In genomic region chr9:982660-983240, GRCh38 we compare ENCODE assay signal across 26 cellular contexts. TPM values are rescaled to one million over a fixed set of nuclear protein-coding genes. Genes with fewer than 3 reads are reported as not detected.
DNase-seq lines count a peak whose midpoint lies in the region; ATAC-seq and TF ChIP-seq lines count a peak whose summit lies in the region.
"Had no signal": no experiment of that assay in that cellular context is flagged by ENCODE, and none has a peak within 500 bp of the region (broad histone marks: within the 10 kb centered on the region; RNA-seq: fewer than 3 reads in every experiment).

No MANE protein-coding gene starts in this region.

- H3K4me3 ChIP-seq in IMR-90 (ENCODE audit: insufficient read depth, low read depth, low read length): no peak overlapping the region
- H3K4me3 ChIP-seq: lower lobe of right lung, mucosa of descending colon, pancreas had no signal

- H3K4ac ChIP-seq in IMR-90 (ENCODE audit: low read depth, low read length): no peak overlapping the region

- H3K4me1 Mint-ChIP-seq in activated T-helper 17 cell treated with anti-CD3 and anti-CD28 coated beads, Interleukin-2, amount 50 U/mL, for 72 hours: no peaks in the 10 kb centered on the region
- H3K4me1 Mint-ChIP-seq in immature natural killer cell: no peaks in the 10 kb centered on the region
- H3K4me1 Mint-ChIP-seq: activated CD4-positive, alpha-beta T cell treated with anti-CD3 and anti-CD28 coated beads, Interleukin-2, amount 10 ng/mL, durations not matched to agents 24 days and 14 days had no signal

- H3K27ac ChIP-seq in IMR-90 (ENCODE audit: insufficient read depth, low read length): no peak overlapping the region
- H3K27ac ChIP-seq: C4-2B, lower lobe of right lung, pancreas had no signal

- H3K27me3 ChIP-seq in IMR-90 (ENCODE audit: control insufficient read depth, insufficient read depth, low read length): peaks cover 44% of the 10 kb centered on the region

- intact Hi-C loops in IMR-90 (cut with micrococcal nuclease): no loop called here

- 0% methylated on average over 1 of the region's 10 CpGs; no CpG with 5 or more reads in 1 of the 2 experiments for WGBS in IMR-90 (ENCODE audit: extremely low coverage in 2 of 2, insufficient read length in 1 of 2), 2 experiments

- H2BK20ac ChIP-seq in IMR-90 (ENCODE audit: low read depth, low read length): no peak overlapping the region

- H2AFZ ChIP-seq in IMR-90 (replicated peaks; ENCODE audit: low read length, poor library complexity): no peak overlapping the region

- dilution Hi-C loops in IMR-90 (cut with HindIII; ENCODE audit: low sequenced_read_pairs, unreplicated experiment): no loop called here

- TF ChIP-seq POLR2A in IMR-90 (IDR thresholded peaks at IDR 0.05; ENCODE audit: low read depth, low read length): no peak

- H3K27me3 Mint-ChIP-seq in activated T-helper 17 cell treated with anti-CD3 and anti-CD28 coated beads, Interleukin-2, amount 50 U/mL, for 72 hours: peaks cover 62% of the 10 kb centered on the region
- peaks cover 13 to 45% (median 19%) of the 10 kb centered on the region in 3 donors for H3K27me3 Mint-ChIP-seq in immature natural killer cell (ENCODE audit: low read depth in 3 of 3)

- H3K9me3 ChIP-seq in IMR-90 (ENCODE audit: control insufficient read depth, insufficient read depth, low read length): no peaks in the 10 kb centered on the region
- H3K9me3 ChIP-seq: lower lobe of right lung, mucosa of descending colon, pancreas had no signal

- DNase-seq in HCEC 1CT (peak; percentile 14), IMR-90 (peak; percentile 4), omental fat pad (ENCODE audit: low spot score) (no peak), kidney glomerular epithelial cell (lab: John Stamatoyannopoulos, UW) (no peak), immature natural killer cell (no peak), epidermal melanocyte (ENCODE audit: insufficient read length, low spot score) (no peak)
- DNase-seq: activated CD4-positive, alpha-beta T cell treated with anti-CD3 and anti-CD28 coated beads, Interleukin-2, amount 10 ng/mL, durations not matched to agents 24 days and 14 days; activated naive CD4-positive, alpha-beta T cell treated with Interleukin-2 at 50 U/mL for 16 hours; activated T-cell treated with anti-CD3 and anti-CD28 coated beads, Interleukin-2, amount 50 U/mL, for 48 hours; cerebellar nuclear complex; DMS79; GF-D8; head of caudate nucleus; lower lobe of right lung; mucosa of descending colon; NCI-H2029; NCI-H526 treated with DMSO at 0.1 percent for 48 hours; pancreas had no signal

- no peak overlapping the region for H3K56ac ChIP-seq in IMR-90 (ENCODE audit: extremely low read depth, insufficient read depth, low read length)

- H2BK5ac ChIP-seq in IMR-90 (ENCODE audit: low read depth, low read length, poor library complexity, severe bottlenecking): no peak overlapping the region

- H3K4me1 ChIP-seq in IMR-90 (ENCODE audit: control insufficient read depth, insufficient read depth, low read length): no peaks in the 10 kb centered on the region
- H3K4me1 ChIP-seq: lower lobe of right lung, pancreas had no signal

- no peak overlapping the region for H3K23ac ChIP-seq in IMR-90 (ENCODE audit: low read depth, low read length)

- no peak overlapping the region for H2BK15ac ChIP-seq in IMR-90 (ENCODE audit: low read depth, low read length)

- no peaks in the 10 kb centered on the region for H3K36me3 ChIP-seq in IMR-90 (ENCODE audit: control insufficient read depth, insufficient read depth, low read length)
- H3K36me3 ChIP-seq: lower lobe of right lung, pancreas had no signal

- H2BK120ac ChIP-seq in IMR-90 (ENCODE audit: low read depth, low read length): no peak overlapping the region

- no peak for TF ChIP-seq RAD21 in IMR-90 (IDR thresholded peaks at IDR 0.05; ENCODE audit: low read length)

- POLR2A ChIA-PET in IMR-90 (lab: Charles Lee; ENCODE audit: unreplicated experiment): no interaction called here

- no peaks in the 10 kb centered on the region for H4K20me1 ChIP-seq in IMR-90 (ENCODE audit: insufficient read depth, low read length)

- H4K5ac ChIP-seq in IMR-90 (ENCODE audit: low read depth, low read length): no peak overlapping the region

- in situ Hi-C loops in IMR-90 (cut with MboI; ENCODE audit: low sequenced_read_pairs): no loop called here

- H3K79me1 ChIP-seq in IMR-90 (ENCODE audit: low read depth in 1 of 2, low read length in 2 of 2): no peaks in the 10 kb centered on the region

- CTCF ChIA-PET in IMR-90 (lab: Yijun Ruan, JAX): no interaction called here

- no TSS peak for BruUV-seq in IMR-90 (replicated peaks; lab: Mats Ljungman, UMichigan)

- H3K4me3 Mint-ChIP-seq in activated T-helper 17 cell treated with anti-CD3 and anti-CD28 coated beads, Interleukin-2, amount 50 U/mL, for 72 hours: no peak overlapping the region
- H3K4me3 Mint-ChIP-seq in immature natural killer cell: no peak overlapping the region
- H3K4me3 Mint-ChIP-seq: activated CD4-positive, alpha-beta T cell treated with anti-CD3 and anti-CD28 coated beads, Interleukin-2, amount 10 ng/mL, durations not matched to agents 24 days and 14 days; natural killer cell treated with Interleukin-12 subunit alpha and Interleukin-12 subunit beta and Interleukin-15 and Interleukin-18, amount 100 ng/mL, for 72 hours; T-helper 2 cell treated with Interferon-gamma antibody and Interleukin-4, amounts not matched to agents 5 μg/mL and 100 μg/mL, for 36 hours had no signal

- no peak overlapping the region for H2AK5ac ChIP-seq in IMR-90 (ENCODE audit: low read depth, low read length)

- H3K4me2 ChIP-seq in IMR-90 (ENCODE audit: low read depth, low read length): no peak overlapping the region

- H3K27ac Mint-ChIP-seq in activated T-helper 17 cell treated with anti-CD3 and anti-CD28 coated beads, Interleukin-2, amount 50 U/mL, for 72 hours: no peak overlapping the region
- H3K27ac Mint-ChIP-seq in immature natural killer cell: no peak overlapping the region
- H3K27ac Mint-ChIP-seq: activated CD4-positive, alpha-beta T cell treated with anti-CD3 and anti-CD28 coated beads, Interleukin-2, amount 10 ng/mL, durations not matched to agents 24 days and 14 days; natural killer cell treated with Interleukin-12 subunit alpha and Interleukin-12 subunit beta and Interleukin-15 and Interleukin-18, amount 100 ng/mL, for 72 hours; T-helper 2 cell treated with Interferon-gamma antibody and Interleukin-4, amounts not matched to agents 5 μg/mL and 100 μg/mL, for 36 hours had no signal

- ATAC-seq in IMR-90 (ENCODE audit: low read depth) (no peak), omental fat pad (ENCODE audit: low FRiP score) (peak; percentile 48)
- peak; percentile 57 for ATAC-seq in activated T-helper 17 cell treated with anti-CD3 and anti-CD28 coated beads, Interleukin-2, amount 50 U/mL, for 72 hours (replicated peaks)
- ATAC-seq: HCT116; lower lobe of right lung; mucosa of descending colon; natural killer cell treated with Interleukin-12 subunit alpha and Interleukin-12 subunit beta and Interleukin-15 and Interleukin-18, amount 100 ng/mL, for 72 hours; pancreas had no signal

- no peak overlapping the region for H3K18ac ChIP-seq in IMR-90 (ENCODE audit: low read depth, low read length)

- H4K91ac ChIP-seq in IMR-90 (ENCODE audit: insufficient read depth, low read depth, low read length): no peak overlapping the region

- TF ChIP-seq CTCF in IMR-90 (conservative IDR thresholded peaks at IDR 0.05; ENCODE audit: low read depth, low read length) (no peak), omental fat pad (IDR thresholded peaks at IDR 0.05) (no peak)

- H4K8ac ChIP-seq in IMR-90 (ENCODE audit: low read depth in 2 of 2, low read length in 2 of 2): no peak overlapping the region

- no peaks in the 10 kb centered on the region for H3K9me3 Mint-ChIP-seq in activated T-helper 17 cell treated with anti-CD3 and anti-CD28 coated beads, Interleukin-2, amount 50 U/mL, for 72 hours
- no peaks in the 10 kb centered on the region for H3K9me3 Mint-ChIP-seq in immature natural killer cell
- H3K9me3 Mint-ChIP-seq: natural killer cell treated with Interleukin-12 subunit alpha and Interleukin-12 subunit beta and Interleukin-15 and Interleukin-18, amount 100 ng/mL, for 72 hours; T-helper 2 cell treated with Interferon-gamma antibody and Interleukin-4, amounts not matched to agents 5 μg/mL and 100 μg/mL, for 36 hours had no signal

- H3K9ac ChIP-seq in IMR-90 (ENCODE audit: low read depth, low read length): no peak overlapping the region

- no peaks in the 10 kb centered on the region for H3K9me1 ChIP-seq in IMR-90 (ENCODE audit: insufficient read depth, low read length)

- no peak overlapping the region for H3K14ac ChIP-seq in IMR-90 (replicated peaks; ENCODE audit: low read depth, low read length)

- no peak overlapping the region for H2AK9ac ChIP-seq in IMR-90 (replicated peaks; ENCODE audit: low read depth, low read length, poor library complexity)

- no peaks in the 10 kb centered on the region for H3K36me3 Mint-ChIP-seq in activated T-helper 17 cell treated with anti-CD3 and anti-CD28 coated beads, Interleukin-2, amount 50 U/mL, for 72 hours (ENCODE audit: low read depth)
- H3K36me3 Mint-ChIP-seq in immature natural killer cell: no peaks in the 10 kb centered on the region
- H3K36me3 Mint-ChIP-seq: natural killer cell treated with Interleukin-12 subunit alpha and Interleukin-12 subunit beta and Interleukin-15 and Interleukin-18, amount 100 ng/mL, for 72 hours had no signal

TF ChIP-seq in IMR-90, 13 proteins besides CTCF, POLR2A, EP300 and RAD21:
- no peak for TF ChIP-seq NFE2L2 (IDR thresholded peaks at IDR 0.05; ENCODE audit: low read depth, low read length)
- TF ChIP-seq FOS (IDR thresholded peaks at IDR 0.05; ENCODE audit: low read depth, low read length): no peak
- no peak for TF ChIP-seq USF2 (IDR thresholded peaks at IDR 0.05; ENCODE audit: low read depth, low read length)
- TF ChIP-seq MAFK (IDR thresholded peaks at IDR 0.05; ENCODE audit: low read depth, low read length): no peak
- no peak for TF ChIP-seq CEBPB (IDR thresholded peaks at IDR 0.05; ENCODE audit: low read depth, low read length)
- no peak for TF ChIP-seq RCOR1 (IDR thresholded peaks at IDR 0.05; ENCODE audit: insufficient replicate concordance, low read length)
- TF ChIP-seq CHD1 (IDR thresholded peaks at IDR 0.05; ENCODE audit: low read depth, low read length): no peak
TF ChIP-seq in IMR-90: peak in this region for 0.

RNA-seq across cellular contexts. Expression of gene DMRT3, which starts 6.3 kb away (rescaled TPM):
- not detected in 2 replicates for total RNA-seq in IMR-90 (2012; rRNA removed)
- polyA plus RNA-seq in IMR-90 (2012; rRNA removed): not detected in 2 replicates
- 0.01 TPM in 1 of 2 replicates, not detected in the other for polyA plus RNA-seq in IMR-90 (2012; cell fraction: cytosol; rRNA removed)
- not detected in 2 replicates for polyA plus RNA-seq in IMR-90 (2012; cell fraction: nucleus; rRNA removed; ENCODE audit: low replicate concordance)
- not detected for total RNA-seq in activated T-helper 17 cell treated with anti-CD3 and anti-CD28 coated beads, Interleukin-2, amount 50 U/mL, for 72 hours
- total RNA-seq in omental fat pad: under 1 TPM in 1 of 4 donors, not detected in 3; 0.47 TPM
- polyA plus RNA-seq in immature natural killer cell: not detected
- total RNA-seq: activated CD4-positive, alpha-beta T cell treated with anti-CD3 and anti-CD28 coated beads, Interleukin-2, amount 10 ng/mL, durations not matched to agents 24 days and 14 days; endothelial cell of umbilical vein; mucosa of descending colon; natural killer cell treated with Interleukin-12 subunit alpha and Interleukin-12 subunit beta and Interleukin-15 and Interleukin-18, amount 100 ng/mL, for 72 hours; OCI-LY7; pancreas; urinary bladder had no signal
- polyA plus RNA-seq: endothelial cell of umbilical vein, pancreas had no signal

Comparison
In these comparisons a context has a peak if more than half of its experiments do, and no peak if none do; other contexts are left out.
1. DNase-seq: peak in HCEC 1CT (single experiment) and IMR-90 (single experiment); none in omental fat pad (single experiment), kidney glomerular epithelial cell (single experiment), immature natural killer cell (0 of 3) and epidermal melanocyte (single experiment).